ENCODE assay signal across 23 cellular contexts in genomic region chr14:58617619-58618018, GRCh38. TPM values are rescaled to one million over a fixed set of nuclear protein-coding genes. Genes with fewer than 3 reads are reported as not detected.
DNase-seq lines count a peak whose midpoint lies in the region; ATAC-seq and TF ChIP-seq lines count a peak whose summit lies in the region.
"Had no signal": no experiment of that assay in that cellular context is flagged by ENCODE, and none has a peak within 500 bp of the region (broad histone marks: within the 10 kb centered on the region; RNA-seq: fewer than 3 reads in every experiment).

No MANE protein-coding gene starts in this region.

- DNase-seq in AG10803 (ENCODE audit: low read depth) = peak; percentile 61
- peak; percentile 29 for DNase-seq in SK-MEL-5 (ENCODE audit: low read depth, low spot score)
- peak; percentile 34 for DNase-seq in fibroblast of peridontal ligament (ENCODE audit: extremely low read depth)
- DNase-seq in sciatic nerve (ENCODE audit: low spot score) = no peak
- no peak for DNase-seq in SW480 (ENCODE audit: low spot score)
- DNase-seq in omental fat pad (ENCODE audit: low spot score) = no peak
- no peak for DNase-seq in OCI-LY7 (ENCODE audit: low spot score)
- DNase-seq: 8988T; ACHN; CD4-positive, CD25-positive, alpha-beta regulatory T cell; DMS153; DND-41; H7; NCI-H1092; NCI-H1417 treated with DMSO at 0.1 percent for 48 hours; NCI-H1694 treated with DMSO at 0.1 percent for 48 hours; NCI-H2081; NCI-H2227 treated with DMSO at 0.1 percent for 48 hours; NCI-H526 treated with DMSO at 0.1 percent for 48 hours; SHP77 had no signal

- no peak overlapping the region for H3K27ac ChIP-seq in OCI-LY7 (ENCODE audit: low read depth, low read length, poor library complexity, severe bottlenecking)
- H3K27ac ChIP-seq: BLaER1, RWPE1 had no signal

- H3K4me1 ChIP-seq in OCI-LY7 (ENCODE audit: insufficient read depth, low read length, poor library complexity, severe bottlenecking) = no peaks in the 10 kb centered on the region
- H3K4me1 ChIP-seq: BLaER1 had no signal

- H3K4me3 ChIP-seq in AG10803 (ENCODE audit: low read length) (no peak overlapping the region), OCI-LY7 (ENCODE audit: low read depth, low read length, poor library complexity, severe bottlenecking) (no peak overlapping the region)
- H3K4me3 ChIP-seq: BLaER1 had no signal

- no TSS peak for BruUV-seq in OCI-LY7 (replicated peaks; lab: Mats Ljungman, UMichigan)

- POLR2A ChIA-PET in OCI-LY7 (lab: Charles Lee) = interaction anchor here (0.7 kb wide), 1 partner anchor 311 kb away, joined by 4 read pairs; no protein-coding TSS in a partner anchor

- CTCF ChIA-PET in OCI-LY7 (lab: Charles Lee; ENCODE audit: unreplicated experiment) = no interaction called here

- TF ChIP-seq CTCF in AG10803 (conservative IDR thresholded peaks at IDR 0.05; ENCODE audit: low read length) = no peak
- no peak for TF ChIP-seq CTCF in omental fat pad (IDR thresholded peaks at IDR 0.05)
- no peak for TF ChIP-seq CTCF in OCI-LY7 (conservative IDR thresholded peaks at IDR 0.05; ENCODE audit: low read length)

- in situ Hi-C loops in SK-MEL-5 (cut with HindIII; ENCODE audit: low pct_unique_long_range_greater_than_20kb, low sequenced_read_pairs) = no loop called here

- no peaks in the 10 kb centered on the region for H3K9me2 ChIP-seq in OCI-LY7 (ENCODE audit: insufficient read depth, low read length)

- intact Hi-C loops in sciatic nerve (cut with DNase I) (no loop called here), OCI-LY7 (cut with micrococcal nuclease; ENCODE audit: unreplicated experiment) (no loop called here)

- ATAC-seq in sciatic nerve (peak; percentile 62), omental fat pad (ENCODE audit: low FRiP score) (no peak)
- ATAC-seq: Panc1 had no signal

- H3K36me3 ChIP-seq in OCI-LY7 (ENCODE audit: insufficient read depth, low read length) = no peaks in the 10 kb centered on the region
- H3K36me3 ChIP-seq: BLaER1 had no signal

- no peak overlapping the region for H2AFZ ChIP-seq in OCI-LY7 (ENCODE audit: low read length)

- no peaks in the 10 kb centered on the region for H4K20me1 ChIP-seq in OCI-LY7 (ENCODE audit: insufficient read depth, low read length)
- H4K20me1 ChIP-seq: BLaER1 had no signal

- no peaks in the 10 kb centered on the region for H3K9me3 ChIP-seq in OCI-LY7 (ENCODE audit: low read length)
- H3K9me3 ChIP-seq: BLaER1 had no signal

- H3K79me2 ChIP-seq in OCI-LY7 (ENCODE audit: insufficient read depth, low read depth, low read length) = no peaks in the 10 kb centered on the region

- H3K4me2 ChIP-seq in OCI-LY7 (ENCODE audit: low read length) = no peak overlapping the region
- H3K4me2 ChIP-seq: BLaER1 had no signal

RNA-seq across cellular contexts. Expression of gene DACT1, which starts 20.1 kb away (rescaled TPM):
- 8.8 and 9.7 TPM in 2 replicates for total RNA-seq in SK-MEL-5 (2014; rRNA removed; shearing (Covaris generic))
- polyA plus RNA-seq in SK-MEL-5 (2015; cell fraction: cytosol; rRNA removed) = 12.8 and 16.7 TPM in 2 replicates
- 9.2 and 9.3 TPM in 2 replicates for polyA plus RNA-seq in SK-MEL-5 (2015; cell fraction: nucleus; rRNA removed)
- total RNA-seq in sciatic nerve (115 TPM), omental fat pad (1 to 10 TPM; 2.7 to 9.7 (median 4.3) TPM), OCI-LY7 (2022) (not detected in 2 replicates)
- total RNA-seq in OCI-LY7 (2014; rRNA removed; shearing (Covaris generic)) = not detected in 2 replicates

Comparison
In these comparisons a context has a peak if more than half of its experiments do, and no peak if none do; other contexts are left out.
1. DNase-seq: peak in AG10803 (single experiment), SK-MEL-5 (single experiment) and fibroblast of peridontal ligament (single experiment); none in sciatic nerve (single experiment), SW480 (single experiment), omental fat pad (single experiment) and OCI-LY7 (single experiment).
2. RNA of gene DACT1, which starts 20.1 kb away (total RNA-seq): 115 TPM in sciatic nerve (single experiment); 8.8 to 9.7 TPM in SK-MEL-5, 2.7 to 9.7 TPM in omental fat pad and not detected in OCI-LY7; every median in the first group is over 10 times any median in the second.